ENCODE assay signal across 28 cellular contexts in the genomic region with DNA sequence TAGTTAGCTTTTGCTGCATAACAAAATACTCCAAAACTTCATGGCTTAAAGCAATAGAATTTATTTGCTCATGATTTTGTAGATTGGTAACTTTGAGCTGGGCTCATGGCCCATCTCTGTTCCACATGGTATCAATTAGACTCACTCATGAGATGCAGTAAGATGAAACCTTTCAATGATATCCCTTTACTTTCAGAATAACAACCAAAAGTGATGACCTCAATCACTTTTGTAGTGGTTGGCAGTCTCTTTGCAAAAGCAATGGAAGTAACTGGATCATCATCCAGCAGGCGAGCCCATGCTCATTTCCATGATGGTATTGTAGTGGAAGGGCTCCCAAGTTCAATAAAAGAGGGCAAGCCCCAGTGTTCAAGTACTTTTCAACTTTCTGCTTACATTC. TPM values are rescaled to one million over a fixed set of nuclear protein-coding genes. Genes with fewer than 3 reads are reported as not detected.
DNase-seq lines count a peak whose midpoint lies in the region; ATAC-seq, FAIRE-seq and TF ChIP-seq lines count a peak whose summit lies in the region.
"Had no signal": no experiment of that assay in that cellular context is flagged by ENCODE, and none has a peak within 500 bp of the region (broad histone marks: within the 10 kb centered on the region; RNA-seq: fewer than 3 reads in every experiment).

No MANE protein-coding gene starts in this region.

- intact Hi-C loops in adrenal gland (cut with DNase I): no loop called here

- H3K27ac ChIP-seq in adrenal gland: no peak overlapping the region
- H3K27ac ChIP-seq: PC-9, SJSA1 had no signal

- TF ChIP-seq POLR2A in adrenal gland (IDR thresholded peaks at IDR 0.05): no peak

- H3K4me3 ChIP-seq in adipocyte (ENCODE audit: low read length) (no peak overlapping the region), fibroblast of villous mesenchyme (ENCODE audit: low read depth, low read length) (no peak overlapping the region), adrenal gland (no peak overlapping the region)
- H3K4me3 ChIP-seq: PC-9, SJSA1 had no signal

- DNase-seq in AG09319 (ENCODE audit: extremely low read depth, low read depth) (peak; percentile 32), HTR-8/SVneo (ENCODE audit: insufficient read length, low spot score) (no peak), adipocyte (ENCODE audit: low read depth) (peak; percentile 23), fibroblast of villous mesenchyme (ENCODE audit: low read depth) (peak; percentile 8), NCI-H2171 treated with DMSO at 0.1 percent for 48 hours (lab: John Stamatoyannopoulos, UW) (no peak), adrenal gland (no peak)
- DNase-seq: BE2C; CD8-positive, alpha-beta memory T cell; DMS 273 treated with DMSO at 0.1 percent for 48 hours; DMS79; GF-D8; KBM-7; MM.1S; NCI-H1417; NCI-H1694; NCI-H2029 treated with DMSO at 0.1 percent for 48 hours; NCI-H2171; NCI-H345; NCI-H524 treated with DMSO at 0.1 percent for 48 hours; NCI-H774; PC-9; Right ventricle myocardium superior; RPMI8226 had no signal

- peaks cover 2% of the 10 kb centered on the region for H3K27me3 ChIP-seq in adipocyte (replicated peaks; ENCODE audit: control insufficient read depth, insufficient read depth, low read length)
- no peaks in the 10 kb centered on the region for H3K27me3 ChIP-seq in adrenal gland
- H3K27me3 ChIP-seq: BE2C had no signal

- ATAC-seq in HG03571 (IDR thresholded peaks at IDR 0.05; ENCODE audit: unreplicated experiment): no peak
- ATAC-seq: HCT116 had no signal

- no peaks in the 10 kb centered on the region for H3K36me3 ChIP-seq in adipocyte (ENCODE audit: control insufficient read depth, insufficient read depth, low read length, severe bottlenecking)
- H3K36me3 ChIP-seq in adrenal gland (replicated peaks in 1 of 2): no peaks in the 10 kb centered on the region
- H3K36me3 ChIP-seq: BE2C, SJSA1 had no signal

- peak; percentile 23 for FAIRE-seq in HTR-8/SVneo (lab: Jason Lieb, UNC)
- FAIRE-seq: GM12891 had no signal

- H3K4me1 ChIP-seq in adipocyte (ENCODE audit: control insufficient read depth, insufficient read depth, low read length) (peaks cover 2% of the 10 kb centered on the region), adrenal gland (replicated peaks in 1 of 2) (no peaks in the 10 kb centered on the region)
- H3K4me1 ChIP-seq: SJSA1 had no signal

- WGBS in adrenal gland, 4 donors: 77 to 92% (median 79%) methylated on average over 1 of the region's 1 CpG

- TF ChIP-seq CTCF in AG09319 (IDR thresholded peaks at IDR 0.05; ENCODE audit: low read depth, low read length): no peak
- TF ChIP-seq CTCF in fibroblast of villous mesenchyme (IDR thresholded peaks at IDR 0.05; ENCODE audit: insufficient read depth, low read depth, low read length): no peak
- TF ChIP-seq CTCF in adrenal gland (IDR thresholded peaks at IDR 0.05): no peak

- no peak overlapping the region for H3K9ac ChIP-seq in adipocyte (ENCODE audit: low read length)

- peaks cover 8% of the 10 kb centered on the region for H3K9me3 ChIP-seq in adipocyte (ENCODE audit: control insufficient read depth, low read length)
- H3K9me3 ChIP-seq in adrenal gland (replicated peaks in 1 of 3): no peaks in the 10 kb centered on the region
- H3K9me3 ChIP-seq: BE2C, SJSA1 had no signal

RNA-seq across cellular contexts. Expression of a gene that starts 41.6 kb away (rescaled TPM):
- under 0.01 and 0.32 TPM in 2 replicates for total RNA-seq in fibroblast of villous mesenchyme
- total RNA-seq in adrenal gland: under 1 TPM in 2 of 8 donors, not detected in 6; 0.18 to 0.76 TPM
- polyA plus RNA-seq in adrenal gland: under 1 TPM; 0.03 to 0.20 (median 0.08) TPM
- total RNA-seq: Right ventricle myocardium superior had no signal
- polyA plus RNA-seq: CD14-positive monocyte had no signal

RNA-seq across cellular contexts. Expression of a gene that starts 53.0 kb away (rescaled TPM):
- total RNA-seq in fibroblast of villous mesenchyme (16.1 and 19.0 TPM in 2 replicates), adrenal gland (10 to 100 TPM in 7 of 8 donors, 1 to 10 TPM in 1; 7.6 to 35.8 (median 22.5) TPM)
- polyA plus RNA-seq in adrenal gland: 10 to 100 TPM in 2 of 3 donors, 1 to 10 TPM in 1; 8.1 to 13.1 (median 12.4) TPM

Comparison
In these comparisons a context has a peak if more than half of its experiments do, and no peak if none do; other contexts are left out.
1. DNase-seq: peak in AG09319 (single experiment), adipocyte (single experiment) and fibroblast of villous mesenchyme (single experiment); none in HTR-8/SVneo (single experiment), NCI-H2171 treated with DMSO at 0.1 percent for 48 hours (single experiment) and adrenal gland (0 of 7).